ENCODE assay signal across 16 cellular contexts in the genomic region with DNA sequence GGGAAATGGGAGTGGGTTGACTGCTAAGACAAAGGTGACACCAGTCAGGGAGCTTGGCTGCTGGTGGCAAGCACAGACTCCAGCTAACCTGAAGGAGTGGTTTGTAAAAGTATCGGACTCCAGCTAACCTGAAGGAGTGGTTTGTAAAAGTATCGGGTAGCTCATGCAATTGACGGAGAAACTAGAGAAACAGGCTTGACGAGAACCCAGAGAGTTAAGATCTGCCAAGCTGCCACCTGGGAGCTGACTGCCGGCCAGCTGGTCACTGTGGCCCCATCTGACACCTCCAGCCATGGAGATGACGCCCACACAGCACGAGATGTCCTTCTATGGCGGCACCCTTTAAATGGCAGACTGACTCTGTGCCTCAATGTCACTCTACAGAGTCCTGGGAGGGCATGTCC. TPM values are rescaled to one million over a fixed set of nuclear protein-coding genes. Genes with fewer than 3 reads are reported as not detected.
A peak's percentile ranks its signal among the peaks of the same experiment; 100 is the strongest.
DNase-seq lines count a peak whose midpoint lies in the region; ATAC-seq and TF ChIP-seq lines count a peak whose summit lies in the region.
"Had no signal": no experiment of that assay in that cellular context is flagged by ENCODE, and none has a peak within 500 bp of the region (broad histone marks: within the 10 kb centered on the region; RNA-seq: fewer than 3 reads in every experiment).

No MANE protein-coding gene starts in this region.

- H3K36me3 ChIP-seq in GM23338 (ENCODE audit: insufficient read depth) (no peaks in the 10 kb centered on the region), smooth muscle cell (ENCODE audit: low read depth) (no peaks in the 10 kb centered on the region)
- H3K36me3 ChIP-seq: heart left ventricle had no signal

- no peak overlapping the region; the same call in 2 of the 3 replicates for H3K4me3 Mint-ChIP-seq in GM23338
- H3K4me3 Mint-ChIP-seq: activated T-cell treated with anti-CD3 and anti-CD28 coated beads, Interleukin-2, amount 50 U/mL, for 72 hours; effector memory CD8-positive, alpha-beta T cell; memory B cell had no signal

- no peak overlapping the region for H3K27ac ChIP-seq in GM23338 (ENCODE audit: low read depth)
- H3K27ac ChIP-seq in RWPE1: no peak overlapping the region
- peak overlapping the region; percentile 26 for H3K27ac ChIP-seq in smooth muscle cell (ENCODE audit: low read depth)
- H3K27ac ChIP-seq: heart left ventricle had no signal

- H4K20me1 ChIP-seq in GM23338 (replicated peaks; ENCODE audit: insufficient read depth): no peaks in the 10 kb centered on the region
- H4K20me1 ChIP-seq in smooth muscle cell (ENCODE audit: low read depth): no peaks in the 10 kb centered on the region

- TF ChIP-seq CTCF in GM23338 (conservative IDR thresholded peaks at IDR 0.05; ENCODE audit: low read depth in 2 of 2) (no peak), RWPE1 (conservative IDR thresholded peaks at IDR 0.05; ENCODE audit: low read depth) (no peak), smooth muscle cell (IDR thresholded peaks at IDR 0.05; ENCODE audit: borderline replicate concordance, insufficient read depth, poor library complexity, severe bottlenecking) (no peak)

- no peaks in the 10 kb centered on the region for H3K27me3 ChIP-seq in GM23338 (ENCODE audit: insufficient read depth)
- no peaks in the 10 kb centered on the region for H3K27me3 ChIP-seq in smooth muscle cell (ENCODE audit: low read depth)
- H3K27me3 ChIP-seq: heart left ventricle had no signal

- H3F3A ChIP-seq in GM23338 (replicated peaks; ENCODE audit: low read depth): no peaks in the 10 kb centered on the region
- peaks cover 4% of the 10 kb centered on the region for H3F3A ChIP-seq in smooth muscle cell (ENCODE audit: low read depth)

- H3K9ac ChIP-seq in smooth muscle cell (ENCODE audit: low read depth): no peak overlapping the region

- 69% methylated on average over 8 of the region's 8 CpGs for WGBS in smooth muscle cell (ENCODE audit: low lambda C conversion rate)

- no peaks in the 10 kb centered on the region for H3K79me2 ChIP-seq in GM23338 (replicated peaks; ENCODE audit: insufficient read depth)
- no peaks in the 10 kb centered on the region for H3K79me2 ChIP-seq in smooth muscle cell (ENCODE audit: low read depth)

- H3K4me1 ChIP-seq in GM23338 (ENCODE audit: insufficient read depth): peaks cover 4% of the 10 kb centered on the region
- peaks cover 4% of the 10 kb centered on the region for H3K4me1 ChIP-seq in smooth muscle cell (ENCODE audit: low read depth)

- H3K4me3 ChIP-seq in GM23338 (no peak overlapping the region), smooth muscle cell (no peak overlapping the region)
- H3K4me3 ChIP-seq: heart left ventricle had no signal

- peaks cover 15% of the 10 kb centered on the region for H3K27me3 Mint-ChIP-seq in GM23338 (ENCODE audit: insufficient read depth, low read depth, poor library complexity)
- H3K27me3 Mint-ChIP-seq: memory B cell had no signal

- H3K4me1 Mint-ChIP-seq in GM23338: peaks cover 21% of the 10 kb centered on the region

- H3K27ac Mint-ChIP-seq in GM23338: no peak overlapping the region
- H3K27ac Mint-ChIP-seq: activated T-cell treated with anti-CD3 and anti-CD28 coated beads, Interleukin-2, amount 50 U/mL, for 72 hours; effector memory CD8-positive, alpha-beta T cell; memory B cell had no signal

- H3K9me2 ChIP-seq in GM23338 (ENCODE audit: insufficient read depth): no peaks in the 10 kb centered on the region

- POLR2A ChIA-PET in RWPE1 (lab: Yijun Ruan, JAX; ENCODE audit: low non-redundant PET): no interaction called here

- H2AFZ ChIP-seq in GM23338 (peak overlapping the region; percentile 94; the same call in 1 of the 2 replicates), smooth muscle cell (ENCODE audit: low read depth) (no peak overlapping the region)

- CTCF ChIA-PET in RWPE1 (lab: Yijun Ruan, JAX): interaction anchor here (0.6 to 1.5 kb wide), 3 partner anchors 9 to 27 kb away, joined by 3 to 4 read pairs (median 3); no protein-coding TSS in a partner anchor

- H3K9me3 Mint-ChIP-seq in GM23338: no peaks in the 10 kb centered on the region
- H3K9me3 Mint-ChIP-seq: activated T-cell treated with anti-CD3 and anti-CD28 coated beads, Interleukin-2, amount 50 U/mL, for 72 hours; effector memory CD8-positive, alpha-beta T cell; memory B cell had no signal

- H3K9me3 ChIP-seq in smooth muscle cell (replicated peaks; ENCODE audit: low read depth): no peaks in the 10 kb centered on the region
- H3K9me3 ChIP-seq: heart left ventricle had no signal

- H3K36me3 Mint-ChIP-seq in GM23338 (ENCODE audit: low read depth): no peaks in the 10 kb centered on the region
- H3K36me3 Mint-ChIP-seq: memory B cell had no signal

- DNase-seq in GM23338 (ENCODE audit: low spot score) (peak; percentile 41), RWPE1 (ENCODE audit: low spot score) (peak; percentile 57), left kidney (ENCODE audit: low read depth, low spot score) (peak; percentile 89), smooth muscle cell (lab: John Stamatoyannopoulos, UW; ENCODE audit: unreplicated experiment) (no peak), amniotic stem cell (lab: John Stamatoyannopoulos, UW) (no peak), NCI-H524 treated with DMSO at 0.1 percent for 48 hours (lab: John Stamatoyannopoulos, UW) (no peak)
- DNase-seq: activated T-cell treated with anti-CD3 and anti-CD28 coated beads, Interleukin-2, amount 50 U/mL, for 72 hours; COR-L47; effector memory CD8-positive, alpha-beta T cell; GOT3; heart left ventricle; NCI-H1092 had no signal

- H3K4me2 ChIP-seq in GM23338 (no peak overlapping the region), smooth muscle cell (no peak overlapping the region)

- ATAC-seq in GM23338 (no peak; the same call in 2 of the 3 replicates), GM21423 (IDR thresholded peaks at IDR 0.05; ENCODE audit: unreplicated experiment) (no peak), HG03175 (IDR thresholded peaks at IDR 0.05; ENCODE audit: unreplicated experiment) (no peak)
- ATAC-seq: activated T-cell treated with anti-CD3 and anti-CD28 coated beads, Interleukin-2, amount 50 U/mL, for 72 hours; effector memory CD8-positive, alpha-beta T cell; heart left ventricle; SK-N-SH treated with all-trans-retinoic acid at 6 μM for 48 hours had no signal

TF ChIP-seq in GM23338, 12 proteins besides CTCF, POLR2A, EP300 and RAD21 (continues in another document):
- TF ChIP-seq NANOG (IDR thresholded peaks at IDR 0.05; ENCODE audit: borderline replicate concordance) (no peak), ETS1 (IDR thresholded peaks at IDR 0.05) (no peak), POLR2AphosphoS5 (IDR thresholded peaks at IDR 0.05; ENCODE audit: low read depth) (no peak), STAT1 (IDR thresholded peaks at IDR 0.05; ENCODE audit: unreplicated experiment) (no peak), JUNB (IDR thresholded peaks at IDR 0.05; ENCODE audit: unreplicated experiment) (no peak)

RNA-seq across cellular contexts. Expression of gene CRB2, which starts 28.3 kb away (rescaled TPM):
- 9.8 and 10.2 TPM in 2 replicates for total RNA-seq in GM23338 (2014; rRNA removed; shearing (Covaris generic))
- polyA plus RNA-seq in GM23338 (2016; fragmentation: Nextera tagmentation; extraction: Ambion mirVana): 0.34 and 0.50 TPM in 2 replicates
- 3.1 and 3.8 TPM in 2 replicates for total RNA-seq in smooth muscle cell
- polyA plus RNA-seq in smooth muscle cell: 0.87 and 1.7 TPM in 2 replicates
- total RNA-seq: activated T-cell treated with anti-CD3 and anti-CD28 coated beads, Interleukin-2, amount 50 U/mL, for 72 hours had no signal
- polyA plus RNA-seq: heart left ventricle had no signal

RNA-seq across cellular contexts. Expression of gene STRBP, which starts 59.3 kb away (rescaled TPM):
- 113 and 116 TPM in 2 replicates for total RNA-seq in GM23338 (2014; rRNA removed; shearing (Covaris generic))
- polyA plus RNA-seq in GM23338 (2016; fragmentation: Nextera tagmentation; extraction: Ambion mirVana) (80.5 and 89.0 TPM in 2 replicates), smooth muscle cell (6.6 and 7.6 TPM in 2 replicates)
- total RNA-seq in smooth muscle cell: 7.8 and 11.9 TPM in 2 replicates

Comparison
In these comparisons a context has a peak if more than half of its experiments do, and no peak if none do; other contexts are left out.
1. DNase-seq: peak in GM23338 (single experiment), RWPE1 (single experiment) and left kidney (single experiment); none in smooth muscle cell (single experiment), amniotic stem cell (single experiment) and NCI-H524 treated with DMSO at 0.1 percent for 48 hours (single experiment).